In the genomic region with DNA sequence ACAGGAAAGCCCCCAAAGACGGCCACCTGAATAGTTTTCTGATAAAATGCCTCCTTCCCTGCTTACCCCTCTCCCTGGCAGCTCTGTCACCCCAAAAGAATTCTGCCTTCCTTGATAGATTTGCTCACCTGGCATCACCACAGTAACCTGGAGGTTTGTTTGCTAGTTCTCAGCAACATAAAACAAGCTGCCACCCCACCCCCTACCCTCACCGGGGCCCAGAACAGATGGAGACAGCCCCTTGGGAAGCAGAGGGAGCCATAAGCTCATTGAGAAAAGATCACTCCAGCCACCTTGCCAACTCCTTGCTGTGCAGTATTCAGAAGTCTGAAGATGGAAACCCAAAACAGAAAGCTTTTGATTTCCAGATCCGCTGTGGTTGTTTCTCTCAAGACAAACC, we compare ENCODE assay signal across 14 cellular contexts.
DNase-seq lines count a peak whose midpoint lies in the region; ATAC-seq and TF ChIP-seq lines count a peak whose summit lies in the region.
"Had no signal": no experiment of that assay in that cellular context is flagged by ENCODE, and none has a peak within 500 bp of the region (broad histone marks: within the 10 kb centered on the region; RNA-seq: fewer than 3 reads in every experiment).

No MANE protein-coding gene starts in this region.

- DNase-seq in DMS 273 (lab: John Stamatoyannopoulos, UW; ENCODE audit: unreplicated experiment) (peak; percentile 77), NCI-H2171 treated with DMSO at 0.1 percent for 48 hours (lab: John Stamatoyannopoulos, UW) (peak; percentile 83), WTC11 (ENCODE audit: low spot score) (no peak), mesendoderm (peak; percentile 31), NCI-H510A (lab: John Stamatoyannopoulos, UW) (no peak), iPS-NIHi7 (ENCODE audit: extremely low spot score) (no peak), medulla oblongata (ENCODE audit: extremely low spot score) (no peak)
- DNase-seq: GDM1, MV-4-11, NCI-H187 treated with DMSO at 0.1 percent for 48 hours, SJCRH30 had no signal

- H3K27ac Mint-ChIP-seq in WTC11: peak overlapping the region; percentile 29; the same call in 1 of the 2 replicates

- H3K4me3 ChIP-seq in mesendoderm (ENCODE audit: low read length): no peak overlapping the region
- H3K4me3 ChIP-seq: GM12878, GM23248, SJCRH30 had no signal

- no peak overlapping the region for H3K4ac ChIP-seq in mesendoderm (ENCODE audit: low read depth, low read length)

- ATAC-seq in WTC11: no peak; the same call in 1 of the 2 replicates

- H2AK5ac ChIP-seq in mesendoderm (ENCODE audit: low read length): no peak overlapping the region

- no peak overlapping the region for H4K5ac ChIP-seq in mesendoderm (ENCODE audit: low read length)

- no peak overlapping the region for H3K56ac ChIP-seq in mesendoderm (ENCODE audit: low read length)

- peaks cover 10% of the 10 kb centered on the region for H3K27me3 Mint-ChIP-seq in WTC11 (ENCODE audit: low read depth)

- no peak overlapping the region for H2BK120ac ChIP-seq in mesendoderm (ENCODE audit: low read depth, low read length)

- H3K79me1 ChIP-seq in mesendoderm (ENCODE audit: low read length): no peaks in the 10 kb centered on the region

- H4K8ac ChIP-seq in mesendoderm (ENCODE audit: low read depth, low read length): no peak overlapping the region

- H3K27ac ChIP-seq in mesendoderm (ENCODE audit: low read depth, low read length): no peak overlapping the region
- H3K27ac ChIP-seq: GM23248, RWPE1, SJCRH30 had no signal

- CTCF ChIA-PET in WTC11 (lab: Charles Lee): interaction anchor here (0.6 to 3.9 kb wide), 30 partner anchors 10 to 861 kb away, joined by 3 to 34 read pairs (median 4); partner anchors contain the start of gene DHX15

- no peak for TF ChIP-seq CTCF in WTC11 (IDR thresholded peaks at IDR 0.05)

- H3K18ac ChIP-seq in mesendoderm (ENCODE audit: low read length): no peak overlapping the region

- POLR2A ChIA-PET in WTC11 (lab: Charles Lee): no interaction called here

- no peak overlapping the region for H2BK5ac ChIP-seq in mesendoderm (ENCODE audit: low read length)

- H3K9ac ChIP-seq in mesendoderm (ENCODE audit: low read length): no peak overlapping the region
- H3K9ac ChIP-seq: GM23248 had no signal

- no peaks in the 10 kb centered on the region for H3K79me2 ChIP-seq in mesendoderm (ENCODE audit: control insufficient read depth, insufficient read depth, low read length)

- no peak overlapping the region for H3K4me3 Mint-ChIP-seq in WTC11

- peaks cover 53% of the 10 kb centered on the region for H3K4me1 Mint-ChIP-seq in WTC11

- H3K9me3 Mint-ChIP-seq in WTC11: no peaks in the 10 kb centered on the region

- H3K4me2 ChIP-seq in mesendoderm (ENCODE audit: low read length): no peak overlapping the region

- no peak overlapping the region for H2BK15ac ChIP-seq in mesendoderm (replicated peaks; ENCODE audit: low read depth)

- no CpG with 5 or more reads among the region's 3 CpGs for WGBS in mesendoderm (ENCODE audit: extremely low coverage, insufficient coverage, low lambda C conversion rate)

- no peaks in the 10 kb centered on the region for H3K36me3 Mint-ChIP-seq in WTC11

- no peaks in the 10 kb centered on the region for H3K27me3 ChIP-seq in mesendoderm (ENCODE audit: insufficient read depth, low read length, poor library complexity)

- H3K36me3 ChIP-seq in mesendoderm (ENCODE audit: control insufficient read depth, insufficient read depth, low read length): no peaks in the 10 kb centered on the region
- H3K36me3 ChIP-seq: SJCRH30 had no signal

- H3K23ac ChIP-seq in mesendoderm (ENCODE audit: low read length): no peak overlapping the region

- H3K4me1 ChIP-seq in mesendoderm (ENCODE audit: control insufficient read depth, low read depth, low read length): no peaks in the 10 kb centered on the region
- H3K4me1 ChIP-seq: SJCRH30 had no signal

TF ChIP-seq in WTC11, 78 proteins besides CTCF, POLR2A, EP300 and RAD21 (continues in another document):
- TF ChIP-seq E2F1 (CRISPR knock-in tag; IDR thresholded peaks at IDR 0.05) (no peak), ZNF423 (CRISPR knock-in tag; IDR thresholded peaks at IDR 0.05) (no peak), OVOL2 (CRISPR knock-in tag; IDR thresholded peaks at IDR 0.05; ENCODE audit: borderline replicate concordance) (no peak), ZNF532 (CRISPR knock-in tag; IDR thresholded peaks at IDR 0.05; ENCODE audit: borderline replicate concordance) (no peak), FOXJ3 (CRISPR knock-in tag; IDR thresholded peaks at IDR 0.05; ENCODE audit: borderline replicate concordance) (no peak), NFATC4 (CRISPR knock-in tag; IDR thresholded peaks at IDR 0.05) (no peak), GABPB1 (CRISPR knock-in tag; IDR thresholded peaks at IDR 0.05) (no peak), ESRRA (CRISPR knock-in tag; IDR thresholded peaks at IDR 0.05; ENCODE audit: borderline replicate concordance) (no peak)
- TF ChIP-seq, protein P1, sequence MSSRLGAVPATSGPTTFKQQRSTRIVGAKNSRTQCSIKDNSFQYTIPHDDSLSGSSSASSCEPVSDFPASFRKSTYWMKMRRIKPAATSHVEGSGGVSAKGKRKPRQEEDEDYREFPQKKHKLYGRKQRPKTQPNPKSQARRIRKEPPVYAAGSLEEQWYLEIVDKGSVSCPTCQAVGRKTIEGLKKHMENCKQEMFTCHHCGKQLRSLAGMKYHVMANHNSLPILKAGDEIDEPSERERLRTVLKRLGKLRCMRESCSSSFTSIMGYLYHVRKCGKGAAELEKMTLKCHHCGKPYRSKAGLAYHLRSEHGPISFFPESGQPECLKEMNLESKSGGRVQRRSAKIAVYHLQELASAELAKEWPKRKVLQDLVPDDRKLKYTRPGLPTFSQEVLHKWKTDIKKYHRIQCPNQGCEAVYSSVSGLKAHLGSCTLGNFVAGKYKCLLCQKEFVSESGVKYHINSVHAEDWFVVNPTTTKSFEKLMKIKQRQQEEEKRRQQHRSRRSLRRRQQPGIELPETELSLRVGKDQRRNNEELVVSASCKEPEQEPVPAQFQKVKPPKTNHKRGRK (CRISPR knock-in tag; IDR thresholded peaks at IDR 0.05; ENCODE audit: borderline replicate concordance): no peak
- TF ChIP-seq, protein P2, sequence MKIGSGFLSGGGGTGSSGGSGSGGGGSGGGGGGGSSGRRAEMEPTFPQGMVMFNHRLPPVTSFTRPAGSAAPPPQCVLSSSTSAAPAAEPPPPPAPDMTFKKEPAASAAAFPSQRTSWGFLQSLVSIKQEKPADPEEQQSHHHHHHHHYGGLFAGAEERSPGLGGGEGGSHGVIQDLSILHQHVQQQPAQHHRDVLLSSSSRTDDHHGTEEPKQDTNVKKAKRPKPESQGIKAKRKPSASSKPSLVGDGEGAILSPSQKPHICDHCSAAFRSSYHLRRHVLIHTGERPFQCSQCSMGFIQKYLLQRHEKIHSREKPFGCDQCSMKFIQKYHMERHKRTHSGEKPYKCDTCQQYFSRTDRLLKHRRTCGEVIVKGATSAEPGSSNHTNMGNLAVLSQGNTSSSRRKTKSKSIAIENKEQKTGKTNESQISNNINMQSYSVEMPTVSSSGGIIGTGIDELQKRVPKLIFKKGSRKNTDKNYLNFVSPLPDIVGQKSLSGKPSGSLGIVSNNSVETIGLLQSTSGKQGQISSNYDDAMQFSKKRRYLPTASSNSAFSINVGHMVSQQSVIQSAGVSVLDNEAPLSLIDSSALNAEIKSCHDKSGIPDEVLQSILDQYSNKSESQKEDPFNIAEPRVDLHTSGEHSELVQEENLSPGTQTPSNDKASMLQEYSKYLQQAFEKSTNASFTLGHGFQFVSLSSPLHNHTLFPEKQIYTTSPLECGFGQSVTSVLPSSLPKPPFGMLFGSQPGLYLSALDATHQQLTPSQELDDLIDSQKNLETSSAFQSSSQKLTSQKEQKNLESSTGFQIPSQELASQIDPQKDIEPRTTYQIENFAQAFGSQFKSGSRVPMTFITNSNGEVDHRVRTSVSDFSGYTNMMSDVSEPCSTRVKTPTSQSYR (CRISPR knock-in tag; IDR thresholded peaks at IDR 0.05): no peak

Comparison
In these comparisons a context has a peak if more than half of its experiments do, and no peak if none do; other contexts are left out.
1. DNase-seq: peak in DMS 273 (single experiment), NCI-H2171 treated with DMSO at 0.1 percent for 48 hours (single experiment) and mesendoderm (single experiment); none in WTC11 (single experiment), NCI-H510A (single experiment), iPS-NIHi7 (single experiment) and medulla oblongata (single experiment).